Comparison of ENCODE assay signal across 1 cellular context in genomic region chr5:51810592-51810991, GRCh38.
TF ChIP-seq lines count a peak whose summit lies in the region.

No MANE protein-coding gene starts in this region.

TF ChIP-seq in GM23338, 12 proteins besides CTCF, POLR2A, EP300 and RAD21 (continued from another document):
- no peak for TF ChIP-seq ZNF462 (CRISPR knock-in tag; IDR thresholded peaks at IDR 0.05)
- TF ChIP-seq ZNF114 (CRISPR knock-in tag; IDR thresholded peaks at IDR 0.05): no peak
- TF ChIP-seq ZNF331 (CRISPR knock-in tag; IDR thresholded peaks at IDR 0.05; ENCODE audit: low read depth): no peak
